Comparison of ENCODE assay signal across 12 cellular contexts in genomic region chr1:247212012-247212411, GRCh38. TPM values are rescaled to one million over a fixed set of nuclear protein-coding genes. Genes with fewer than 3 reads are reported as not detected.
A peak's percentile ranks its signal among the peaks of the same experiment; 100 is the strongest.
DNase-seq lines count a peak whose midpoint lies in the region; ATAC-seq and TF ChIP-seq lines count a peak whose summit lies in the region.
"Had no signal": no experiment of that assay in that cellular context is flagged by ENCODE, and none has a peak within 500 bp of the region (broad histone marks: within the 10 kb centered on the region; RNA-seq: fewer than 3 reads in every experiment).

No MANE protein-coding gene starts in this region.

- H3K27me3 ChIP-seq in Loucy (ENCODE audit: insufficient read depth, low read length, poor library complexity, severe bottlenecking): no peaks in the 10 kb centered on the region
- no peaks in the 10 kb centered on the region for H3K27me3 ChIP-seq in colonic mucosa

- peaks cover 20 to 62% (median 56%) of the 10 kb centered on the region in 4 donors for H3K4me1 Mint-ChIP-seq in naive thymus-derived CD8-positive, alpha-beta T cell

- intact Hi-C loops in colonic mucosa (cut with DNase I): no loop called here

- DNase-seq in naive thymus-derived CD8-positive, alpha-beta T cell: no peak
- DNase-seq in colonic mucosa (no peak), mucosa of gallbladder (ENCODE audit: low spot score) (no peak), NCI-H1092 (lab: John Stamatoyannopoulos, UW) (no peak), HuH-7.5 (ENCODE audit: low spot score) (no peak)
- DNase-seq: dermis blood vessel endothelial cell had no signal

- peaks cover 32% of the 10 kb centered on the region for H4K20me1 ChIP-seq in Loucy (ENCODE audit: insufficient read depth, low read length, poor library complexity, severe bottlenecking)

- no peaks in the 10 kb centered on the region for H3K36me3 ChIP-seq in Loucy (ENCODE audit: insufficient read depth, low read length)
- no peaks in the 10 kb centered on the region for H3K36me3 ChIP-seq in colonic mucosa

- no peaks in the 10 kb centered on the region for H3K9me2 ChIP-seq in Loucy (replicated peaks; ENCODE audit: low read depth, low read length)

- no peaks in the 10 kb centered on the region for H3K27me3 Mint-ChIP-seq in naive thymus-derived CD8-positive, alpha-beta T cell

- H3F3A ChIP-seq in Loucy (ENCODE audit: low read depth): no peaks in the 10 kb centered on the region

- ATAC-seq in GM18907 (IDR thresholded peaks at IDR 0.05; ENCODE audit: unreplicated experiment): peak; percentile 73
- peak; percentile 61 for ATAC-seq in HG02588 (IDR thresholded peaks at IDR 0.05; ENCODE audit: unreplicated experiment)
- ATAC-seq in naive thymus-derived CD8-positive, alpha-beta T cell: no peak

- peaks cover 0 to 9% (median 0%) of the 10 kb centered on the region in 9 donors for H3K9me3 Mint-ChIP-seq in naive thymus-derived CD8-positive, alpha-beta T cell

- H3K4me1 ChIP-seq in Loucy (ENCODE audit: insufficient read depth, low read length, poor library complexity, severe bottlenecking): peaks cover 27% of the 10 kb centered on the region
- H3K4me1 ChIP-seq in colonic mucosa: no peaks in the 10 kb centered on the region

- peaks cover 36% of the 10 kb centered on the region for H3K79me2 ChIP-seq in Loucy (ENCODE audit: insufficient read depth, low read length)

- POLR2A ChIA-PET in naive thymus-derived CD8-positive, alpha-beta T cell (lab: Charles Lee): interaction anchor here (0.7 to 1.5 kb wide), 3 partner anchors 107 to 161 kb away, joined by 3 to 4 read pairs (median 3); partner anchors contain the start of gene ZNF669

- peak overlapping the region; percentile 66 for H2AFZ ChIP-seq in Loucy (ENCODE audit: low read length)

- no peak overlapping the region for H3K27ac ChIP-seq in colonic mucosa
- H3K27ac ChIP-seq: SK-N-MC had no signal

- peak overlapping the region in 8 of 10 donors; percentile 9 to 58 (median 41) for H3K4me3 Mint-ChIP-seq in naive thymus-derived CD8-positive, alpha-beta T cell

- no peak overlapping the region for H3K4me2 ChIP-seq in Loucy (ENCODE audit: low read depth, low read length, poor library complexity, severe bottlenecking)

- H3K9ac ChIP-seq in Loucy (ENCODE audit: low read depth, low read length, poor library complexity, severe bottlenecking) (peak overlapping the region; percentile 53), colonic mucosa (ENCODE audit: low read depth in 2 of 2, low read length in 2 of 2) (no peak overlapping the region)

- H3K27ac Mint-ChIP-seq in naive thymus-derived CD8-positive, alpha-beta T cell: peak overlapping the region in 9 of 10 donors; percentile 22 to 98 (median 87)

- TF ChIP-seq CTCF in Loucy (conservative IDR thresholded peaks at IDR 0.05; ENCODE audit: low read length) (no peak), colonic mucosa (IDR thresholded peaks at IDR 0.05) (no peak)

- H3K36me3 Mint-ChIP-seq in naive thymus-derived CD8-positive, alpha-beta T cell: peaks cover 10 to 17% (median 16%) of the 10 kb centered on the region in 3 donors

- H3K9me3 ChIP-seq in Loucy (ENCODE audit: insufficient read depth, low read depth, low read length) (no peaks in the 10 kb centered on the region), colonic mucosa (no peaks in the 10 kb centered on the region)

- H3K4me3 ChIP-seq in Loucy (ENCODE audit: low read length, poor library complexity, severe bottlenecking) (no peak overlapping the region), colonic mucosa (no peak overlapping the region)
- H3K4me3 ChIP-seq: lung, SK-N-MC had no signal

RNA-seq across cellular contexts. Expression of gene ZNF124, which starts 40.2 kb away (rescaled TPM):
- total RNA-seq in naive thymus-derived CD8-positive, alpha-beta T cell: 10 to 100 TPM; 28.1 to 30.8 TPM
- polyA plus RNA-seq in naive thymus-derived CD8-positive, alpha-beta T cell: 1 to 10 TPM; 3.7 to 6.5 (median 6.1) TPM
- total RNA-seq in colonic mucosa (10 to 100 TPM; 31.6 to 43.2 TPM), mucosa of gallbladder (34.2 TPM)

RNA-seq across cellular contexts. Expression of gene VN1R5, which starts 43.9 kb away (rescaled TPM):
- total RNA-seq in naive thymus-derived CD8-positive, alpha-beta T cell: not detected
- not detected for polyA plus RNA-seq in naive thymus-derived CD8-positive, alpha-beta T cell
- total RNA-seq in colonic mucosa (not detected), mucosa of gallbladder (not detected)
- total RNA-seq: dermis blood vessel endothelial cell, H1, lung had no signal
- polyA plus RNA-seq: H1, lung had no signal

Comparison
In these comparisons a context has a peak if more than half of its experiments do, and no peak if none do; other contexts are left out.
1. ATAC-seq: peak in GM18907 (single experiment) and HG02588 (single experiment); none in naive thymus-derived CD8-positive, alpha-beta T cell (0 of 2).